ENCODE assay signal across 1 cellular context in the genomic region with DNA sequence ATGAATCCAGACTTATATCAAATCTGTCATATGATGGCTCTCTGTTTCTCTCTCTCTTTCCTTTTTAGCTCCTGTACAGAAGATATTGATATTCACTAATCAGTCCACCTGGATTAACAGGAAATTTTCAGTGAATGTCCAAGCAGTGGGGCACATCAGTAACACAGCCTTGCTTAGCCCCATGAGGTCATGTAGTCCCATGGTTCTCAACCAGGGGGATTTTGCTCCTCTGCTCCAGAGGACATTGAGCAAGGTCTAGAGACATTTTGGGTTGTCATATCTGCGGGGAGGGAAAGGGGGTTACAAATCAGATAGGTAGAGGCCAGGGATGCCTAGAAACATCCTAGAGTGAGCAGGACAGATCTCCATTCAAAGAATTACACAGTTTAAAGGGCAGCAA.
TF ChIP-seq lines count a peak whose summit lies in the region.

No MANE protein-coding gene starts in this region.

TF ChIP-seq in HepG2, 621 proteins besides CTCF, POLR2A, EP300 and RAD21:
- TF ChIP-seq, protein P1, sequence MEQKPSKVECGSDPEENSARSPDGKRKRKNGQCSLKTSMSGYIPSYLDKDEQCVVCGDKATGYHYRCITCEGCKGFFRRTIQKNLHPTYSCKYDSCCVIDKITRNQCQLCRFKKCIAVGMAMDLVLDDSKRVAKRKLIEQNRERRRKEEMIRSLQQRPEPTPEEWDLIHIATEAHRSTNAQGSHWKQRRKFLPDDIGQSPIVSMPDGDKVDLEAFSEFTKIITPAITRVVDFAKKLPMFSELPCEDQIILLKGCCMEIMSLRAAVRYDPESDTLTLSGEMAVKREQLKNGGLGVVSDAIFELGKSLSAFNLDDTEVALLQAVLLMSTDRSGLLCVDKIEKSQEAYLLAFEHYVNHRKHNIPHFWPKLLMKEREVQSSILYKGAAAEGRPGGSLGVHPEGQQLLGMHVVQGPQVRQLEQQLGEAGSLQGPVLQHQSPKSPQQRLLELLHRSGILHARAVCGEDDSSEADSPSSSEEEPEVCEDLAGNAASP (CRISPR knock-in tag; IDR thresholded peaks at IDR 0.05; ENCODE audit: borderline replicate concordance) = no peak
- no peak for TF ChIP-seq ZNF432 (CRISPR knock-in tag; IDR thresholded peaks at IDR 0.05; ENCODE audit: borderline replicate concordance)
- no peak for TF ChIP-seq JDP2 (CRISPR knock-in tag; IDR thresholded peaks at IDR 0.05; ENCODE audit: borderline replicate concordance)
- no peak for TF ChIP-seq ZMYM4 (CRISPR knock-in tag; IDR thresholded peaks at IDR 0.05)
- TF ChIP-seq ZNF558 (CRISPR knock-in tag; IDR thresholded peaks at IDR 0.05; ENCODE audit: borderline replicate concordance) = no peak
- TF ChIP-seq KMT2A (CRISPR knock-in tag; IDR thresholded peaks at IDR 0.05) = no peak
- TF ChIP-seq KDM5B (CRISPR knock-in tag; IDR thresholded peaks at IDR 0.05; ENCODE audit: borderline replicate concordance) = no peak
- no peak for TF ChIP-seq ZNF777 (CRISPR knock-in tag; IDR thresholded peaks at IDR 0.05)
- TF ChIP-seq ARID3A (IDR thresholded peaks at IDR 0.05; ENCODE audit: low read depth, low read length) = no peak
